30 cellular contexts compared by ENCODE assay signal in genomic region chr6:151155095-151155494, GRCh38.
"Had no signal": no experiment of that assay in that cellular context is flagged by ENCODE, and none has a peak within 500 bp of the region (broad histone marks: within the 10 kb centered on the region; RNA-seq: fewer than 3 reads in every experiment).

No MANE protein-coding gene starts in this region.

- H3K9me3 Mint-ChIP-seq: activated B cell treated with CpG ODN at 0.5 μM for 24 hours; activated CD8-positive, alpha-beta T cell treated with anti-CD3 and anti-CD28 coated beads for 36 hours; activated naive CD4-positive, alpha-beta T cell treated with anti-CD3 and anti-CD28 coated beads for 36 hours; activated naive CD4-positive, alpha-beta T cell treated with anti-CD3 and anti-CD28 coated beads, Interleukin-2, amount 50 U/mL, for 24 hours; activated naive CD8-positive, alpha-beta T cell treated with anti-CD3 and anti-CD28 coated beads for 36 hours; activated naive CD8-positive, alpha-beta T cell treated with anti-CD3 and anti-CD28 coated beads, Interleukin-2, amount 50 U/mL, for 24 hours; activated T-cell treated with anti-CD3 and anti-CD28 coated beads, Interleukin-2, amount 50 U/mL, for 4 hours; activated T-helper 17 cell treated with anti-CD3 and anti-CD28 coated beads, Interleukin-2, amount 50 U/mL, for 72 hours; central memory CD8-positive, alpha-beta T cell had no signal

- FAIRE-seq: endometrium, endothelial cell of umbilical vein had no signal

- H3K27ac Mint-ChIP-seq: activated B cell treated with CpG ODN at 0.5 μM for 24 hours; activated CD8-positive, alpha-beta T cell treated with anti-CD3 and anti-CD28 coated beads for 36 hours; activated naive CD4-positive, alpha-beta T cell treated with anti-CD3 and anti-CD28 coated beads for 36 hours; activated naive CD4-positive, alpha-beta T cell treated with anti-CD3 and anti-CD28 coated beads, Interleukin-2, amount 50 U/mL, for 24 hours; activated naive CD8-positive, alpha-beta T cell treated with anti-CD3 and anti-CD28 coated beads for 36 hours; activated naive CD8-positive, alpha-beta T cell treated with anti-CD3 and anti-CD28 coated beads, Interleukin-2, amount 50 U/mL, for 24 hours; activated T-helper 17 cell treated with anti-CD3 and anti-CD28 coated beads, Interleukin-2, amount 50 U/mL, for 72 hours had no signal

- H3K4me1 ChIP-seq: adrenal gland, breast epithelium, colonic mucosa had no signal

- ATAC-seq: activated CD4-positive, CD25-positive, alpha-beta regulatory T cell treated with anti-CD3 and anti-CD28 coated beads, Interleukin-2, amount 50 U/mL, for 24 hours; activated CD8-positive, alpha-beta T cell treated with anti-CD3 and anti-CD28 coated beads for 36 hours; activated naive CD8-positive, alpha-beta T cell treated with anti-CD3 and anti-CD28 coated beads, Interleukin-2, amount 50 U/mL, for 24 hours; activated T-cell treated with anti-CD3 and anti-CD28 coated beads, Interleukin-2, amount 50 U/mL, for 4 hours; activated T-helper 17 cell treated with anti-CD3 and anti-CD28 coated beads, Interleukin-2, amount 50 U/mL, for 72 hours had no signal

- H3K4me3 Mint-ChIP-seq: activated B cell treated with CpG ODN at 0.5 μM for 24 hours; activated CD8-positive, alpha-beta T cell treated with anti-CD3 and anti-CD28 coated beads for 36 hours; activated naive CD4-positive, alpha-beta T cell treated with anti-CD3 and anti-CD28 coated beads for 36 hours; activated naive CD4-positive, alpha-beta T cell treated with anti-CD3 and anti-CD28 coated beads, Interleukin-2, amount 50 U/mL, for 24 hours; activated naive CD8-positive, alpha-beta T cell treated with anti-CD3 and anti-CD28 coated beads for 36 hours; activated naive CD8-positive, alpha-beta T cell treated with anti-CD3 and anti-CD28 coated beads, Interleukin-2, amount 50 U/mL, for 24 hours; activated T-cell treated with anti-CD3 and anti-CD28 coated beads, Interleukin-2, amount 50 U/mL, for 4 hours; activated T-helper 17 cell treated with anti-CD3 and anti-CD28 coated beads, Interleukin-2, amount 50 U/mL, for 72 hours; brain; central memory CD8-positive, alpha-beta T cell had no signal

- H3K36me3 Mint-ChIP-seq: activated naive CD4-positive, alpha-beta T cell treated with anti-CD3 and anti-CD28 coated beads, Interleukin-2, amount 50 U/mL, for 24 hours; activated naive CD8-positive, alpha-beta T cell treated with anti-CD3 and anti-CD28 coated beads for 36 hours; brain had no signal

- H3K4me1 Mint-ChIP-seq: activated B cell treated with CpG ODN at 0.5 μM for 24 hours; activated naive CD4-positive, alpha-beta T cell treated with anti-CD3 and anti-CD28 coated beads, Interleukin-2, amount 50 U/mL, for 24 hours; activated naive CD8-positive, alpha-beta T cell treated with anti-CD3 and anti-CD28 coated beads for 36 hours; activated naive CD8-positive, alpha-beta T cell treated with anti-CD3 and anti-CD28 coated beads, Interleukin-2, amount 50 U/mL, for 24 hours; activated T-helper 17 cell treated with anti-CD3 and anti-CD28 coated beads, Interleukin-2, amount 50 U/mL, for 72 hours; central memory CD8-positive, alpha-beta T cell had no signal

- H3K27ac ChIP-seq: adrenal gland, breast epithelium, cardiac muscle cell, colonic mucosa, epithelial cell of prostate, esophagus squamous epithelium, VCaP had no signal

- H3K4me3 ChIP-seq: adrenal gland, breast epithelium, cardiac muscle cell, colonic mucosa, esophagus squamous epithelium had no signal

- DNase-seq: activated B cell treated with CpG ODN at 0.5 μM for 24 hours; activated CD4-positive, alpha-beta T cell treated with anti-CD3 and anti-CD28 coated beads for 48 hours; activated CD4-positive, alpha-beta T cell treated with anti-CD3 and anti-CD28 coated beads, Interleukin-2, amount 50 U/mL, for 1 hour; activated CD4-positive, alpha-beta T cell treated with anti-CD3 and anti-CD28 coated beads, Interleukin-2, amount 50 U/mL, for 48 hours; activated CD8-positive, alpha-beta memory T cell treated with anti-CD3 and anti-CD28 coated beads for 24 hours; activated CD8-positive, alpha-beta T cell treated with anti-CD3 and anti-CD28 coated beads for 36 hours; activated effector memory CD4-positive, alpha-beta T cell treated with Interleukin-2 at 50 U/mL for 16 hours; activated naive CD4-positive, alpha-beta T cell treated with anti-CD3 and anti-CD28 coated beads for 36 hours; activated naive CD8-positive, alpha-beta T cell treated with anti-CD3 and anti-CD28 coated beads for 36 hours; activated naive CD8-positive, alpha-beta T cell treated with anti-CD3 and anti-CD28 coated beads, Interleukin-2, amount 50 U/mL, for 24 hours; activated T-cell treated with anti-CD3 and anti-CD28 coated beads, Interleukin-2, amount 50 U/mL, for 4 hours; amygdala; colonic mucosa; effector CD8-positive, alpha-beta T cell; esophagus squamous epithelium; foreskin melanocyte; head of caudate nucleus; T-helper 2 cell had no signal

- H3K36me3 ChIP-seq: adrenal gland, breast epithelium, cardiac muscle cell, colonic mucosa, esophagus squamous epithelium had no signal

- H3K27me3 ChIP-seq: adrenal gland, breast epithelium, cardiac muscle cell, colonic mucosa, esophagus squamous epithelium had no signal

- H3K9me3 ChIP-seq: adrenal gland, breast epithelium, colonic mucosa, esophagus squamous epithelium had no signal
